ENCODE assay signal across 8 cellular contexts in the genomic region with DNA sequence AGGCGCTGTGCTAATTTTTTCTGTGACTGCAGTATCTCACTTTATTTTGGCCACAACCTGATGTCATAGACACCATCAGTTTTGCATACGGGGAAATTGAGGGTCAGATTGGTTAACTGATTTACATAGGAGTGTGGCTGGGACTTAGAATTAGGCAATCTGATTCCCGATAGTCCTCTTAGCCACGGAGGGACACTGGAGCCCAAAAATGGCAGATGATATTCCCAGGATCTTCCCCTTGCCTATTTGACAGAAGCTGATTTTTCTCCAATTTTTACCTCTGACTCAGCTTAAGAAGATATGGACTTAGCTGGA. TPM values are rescaled to one million over a fixed set of nuclear protein-coding genes. Genes with fewer than 3 reads are reported as not detected.
DNase-seq lines count a peak whose midpoint lies in the region; ATAC-seq and TF ChIP-seq lines count a peak whose summit lies in the region.

No MANE protein-coding gene starts in this region.

- no peaks in the 10 kb centered on the region for H3K9me3 ChIP-seq in mucosa of stomach (ENCODE audit: control insufficient read depth, low read length)

- TF ChIP-seq CTCF in brain microvascular endothelial cell (IDR thresholded peaks at IDR 0.05; ENCODE audit: low read depth, low read length, missing control alignments), result no peak

- H3K27me3 ChIP-seq in brain microvascular endothelial cell (replicated peaks) (no peaks in the 10 kb centered on the region), mucosa of stomach (ENCODE audit: control insufficient read depth, insufficient read depth, low read length) (no peaks in the 10 kb centered on the region)

- peak overlapping the region; percentile 70 to 84 (median 78) for H3K4me3 Mint-ChIP-seq in IgD-negative memory B cell

- H3K27me3 Mint-ChIP-seq in IgD-negative memory B cell, result peaks cover 55% of the 10 kb centered on the region

- H3K36me3 ChIP-seq in brain microvascular endothelial cell (replicated peaks) (no peaks in the 10 kb centered on the region), mucosa of stomach (ENCODE audit: control insufficient read depth, insufficient read depth, low read length) (no peaks in the 10 kb centered on the region)

- H3K27ac ChIP-seq in brain microvascular endothelial cell, result no peak overlapping the region

- H3K9me3 Mint-ChIP-seq in IgD-negative memory B cell, result no peaks in the 10 kb centered on the region

- peak overlapping the region; percentile 86 for H3K9ac ChIP-seq in mucosa of stomach (ENCODE audit: low read length)

- peak overlapping the region; percentile 76 for H3K4me3 ChIP-seq in GM08714 (ENCODE audit: low read length)
- H3K4me3 ChIP-seq in brain microvascular endothelial cell (ENCODE audit: low read depth, low read length), result peak overlapping the region; percentile 73
- peak overlapping the region; percentile 66 for H3K4me3 ChIP-seq in mucosa of stomach (ENCODE audit: low read length)

- peak overlapping the region; percentile 23 to 71 (median 24) for H3K27ac Mint-ChIP-seq in IgD-negative memory B cell

- ATAC-seq in HG02852 (IDR thresholded peaks at IDR 0.05; ENCODE audit: unreplicated experiment) (no peak), GM21825 (IDR thresholded peaks at IDR 0.05; ENCODE audit: unreplicated experiment) (no peak), GM21576 (IDR thresholded peaks at IDR 0.05; ENCODE audit: unreplicated experiment) (no peak)

- peaks cover 10 to 17% (median 17%) of the 10 kb centered on the region in 3 donors for H3K4me1 Mint-ChIP-seq in IgD-negative memory B cell

- in situ Hi-C loops in brain microvascular endothelial cell (cut with HindIII; ENCODE audit: low pct_ligation_motif_present, low sequenced_read_pairs), result no loop called here

- no peaks in the 10 kb centered on the region for H3K36me3 Mint-ChIP-seq in IgD-negative memory B cell

- peaks cover 19% of the 10 kb centered on the region for H3K4me1 ChIP-seq in mucosa of stomach (ENCODE audit: control insufficient read depth, insufficient read depth, low read length)

- DNase-seq in brain microvascular endothelial cell, result no peak
- no peak for DNase-seq in D341Med (ENCODE audit: low spot score)

RNA-seq across cellular contexts. Expression of a gene that starts 1.3 kb away (rescaled TPM):
- 2.3 TPM for polyA plus RNA-seq in IgD-negative memory B cell

RNA-seq across cellular contexts. Expression of a gene that starts 46.2 kb away (rescaled TPM):
- polyA plus RNA-seq in IgD-negative memory B cell, result not detected
